Comparison of ENCODE assay signal across 13 cellular contexts in genomic region chr21:42236014-42236413, GRCh38. TPM values are rescaled to one million over a fixed set of nuclear protein-coding genes. Genes with fewer than 3 reads are reported as not detected.
DNase-seq lines count a peak whose midpoint lies in the region; ATAC-seq and TF ChIP-seq lines count a peak whose summit lies in the region.
"Had no signal": no experiment of that assay in that cellular context is flagged by ENCODE, and none has a peak within 500 bp of the region (broad histone marks: within the 10 kb centered on the region; RNA-seq: fewer than 3 reads in every experiment).

No MANE protein-coding gene starts in this region.

- no peaks in the 10 kb centered on the region for H3K9me3 Mint-ChIP-seq in activated naive CD8-positive, alpha-beta T cell (ENCODE audit: low read depth)
- no peaks in the 10 kb centered on the region for H3K9me3 Mint-ChIP-seq in stimulated activated memory B cell treated with anti-CD40 and anti-IgM and Interleukin-4, amounts not matched to agents 10 μg/mL and 1 μg/mL and 100 μg/mL, for 72 hours

- no peak for TF ChIP-seq CTCF in liver (IDR thresholded peaks at IDR 0.05; ENCODE audit: low read depth, low read length, missing input control)

- peak overlapping the region; percentile 80 for H3K4me3 Mint-ChIP-seq in activated naive CD8-positive, alpha-beta T cell
- no peak overlapping the region for H3K4me3 Mint-ChIP-seq in stimulated activated memory B cell treated with anti-CD40 and anti-IgM and Interleukin-4, amounts not matched to agents 10 μg/mL and 1 μg/mL and 100 μg/mL, for 72 hours

- H3K4me1 Mint-ChIP-seq in activated naive CD8-positive, alpha-beta T cell (ENCODE audit: low read depth) = peaks cover 84% of the 10 kb centered on the region
- H3K4me1 Mint-ChIP-seq in stimulated activated memory B cell treated with anti-CD40 and anti-IgM and Interleukin-4, amounts not matched to agents 10 μg/mL and 1 μg/mL and 100 μg/mL, for 72 hours = peaks cover 73% of the 10 kb centered on the region

- peaks cover 18 to 35% (median 27%) of the 10 kb centered on the region in 4 donors for H3K4me1 ChIP-seq in liver (ENCODE audit: control insufficient read depth in 4 of 4, insufficient read depth in 4 of 4, low read length in 3 of 4)

- peak overlapping the region; percentile 87 for H3K27ac Mint-ChIP-seq in activated naive CD8-positive, alpha-beta T cell
- H3K27ac Mint-ChIP-seq in stimulated activated memory B cell treated with anti-CD40 and anti-IgM and Interleukin-4, amounts not matched to agents 10 μg/mL and 1 μg/mL and 100 μg/mL, for 72 hours = peak overlapping the region; percentile 85

- ATAC-seq in stimulated activated memory B cell treated with anti-CD40 and anti-IgM and Interleukin-4, amounts not matched to agents 10 μg/mL and 1 μg/mL and 100 μg/mL, for 72 hours = no peak
- ATAC-seq in GM19452 (IDR thresholded peaks at IDR 0.05; ENCODE audit: unreplicated experiment) = no peak
- ATAC-seq in HG02938 (IDR thresholded peaks at IDR 0.05; ENCODE audit: unreplicated experiment) = no peak
- ATAC-seq in HG02642 (IDR thresholded peaks at IDR 0.05; ENCODE audit: poor library complexity, unreplicated experiment) = no peak

- no peaks in the 10 kb centered on the region for H3K27me3 Mint-ChIP-seq in activated naive CD8-positive, alpha-beta T cell
- no peaks in the 10 kb centered on the region for H3K27me3 Mint-ChIP-seq in stimulated activated memory B cell treated with anti-CD40 and anti-IgM and Interleukin-4, amounts not matched to agents 10 μg/mL and 1 μg/mL and 100 μg/mL, for 72 hours

- peak; percentile 42 for DNase-seq in NCI-H82 (lab: John Stamatoyannopoulos, UW)
- no peak for DNase-seq in NCI-H82 treated with DMSO at 0.1 percent for 48 hours (lab: John Stamatoyannopoulos, UW; ENCODE audit: unreplicated experiment)
- DNase-seq: activated gamma-delta T cell treated with Interleukin-2 at 50 U/mL for 16 hours, NCI-H1092, NCI-H774, SW 1271 had no signal

- no peaks in the 10 kb centered on the region for H3K36me3 ChIP-seq in liver (ENCODE audit: control insufficient read depth in 4 of 4, insufficient read depth in 3 of 4, low read depth in 1 of 4, low read length in 3 of 4)

- 51% methylated on average over 10 of the region's 10 CpGs for WGBS in liver

- H3K9me3 ChIP-seq in liver (ENCODE audit: control insufficient read depth in 4 of 4, low read length in 3 of 4) = no peaks in the 10 kb centered on the region

- TF ChIP-seq RAD21 in liver (IDR thresholded peaks at IDR 0.05) = no peak

- peak overlapping the region in 1 of 2 donors; percentile 46 for H3K27ac ChIP-seq in liver (ENCODE audit: low read depth in 1 of 2, low read length in 2 of 2)
- H3K27ac ChIP-seq: 22Rv1 had no signal

- no peaks in the 10 kb centered on the region for H3K36me3 Mint-ChIP-seq in activated naive CD8-positive, alpha-beta T cell
- H3K36me3 Mint-ChIP-seq in stimulated activated memory B cell treated with anti-CD40 and anti-IgM and Interleukin-4, amounts not matched to agents 10 μg/mL and 1 μg/mL and 100 μg/mL, for 72 hours = no peaks in the 10 kb centered on the region

- no peak overlapping the region for H3K9ac ChIP-seq in liver (ENCODE audit: low read depth in 1 of 2, low read length in 2 of 2)

- no peak overlapping the region for H3K4me3 ChIP-seq in liver (ENCODE audit: low read depth in 1 of 3, low read length in 3 of 3)

- H3K27me3 ChIP-seq in liver (ENCODE audit: control insufficient read depth in 4 of 4, insufficient read depth in 4 of 4, low read length in 3 of 4) = no peaks in the 10 kb centered on the region

TF ChIP-seq in liver, 16 proteins besides CTCF, POLR2A, EP300 and RAD21:
- TF ChIP-seq RXRA (IDR thresholded peaks at IDR 0.05) (peak in 1 of 2 donors; percentile 16), NR2F2 (IDR thresholded peaks at IDR 0.05) (peak; percentile 86), FOXA2 (IDR thresholded peaks at IDR 0.05) (no peak)

RNA-seq across cellular contexts. Expression of gene ABCG1, which starts 17.1 kb away (rescaled TPM):
- total RNA-seq in liver = 1 to 10 TPM; 7.1 to 9.7 TPM
- 1 to 10 TPM; 1.6 to 3.5 TPM for polyA plus RNA-seq in liver
